ENCODE assay signal across 8 cellular contexts in genomic region chr3:129315386-129315991, GRCh38. TPM values are rescaled to one million over a fixed set of nuclear protein-coding genes. Genes with fewer than 3 reads are reported as not detected.
DNase-seq lines count a peak whose midpoint lies in the region; ATAC-seq and TF ChIP-seq lines count a peak whose summit lies in the region.

No MANE protein-coding gene starts in this region.

- peaks cover 15% of the 10 kb centered on the region for H3K4me1 ChIP-seq in adipocyte (ENCODE audit: control insufficient read depth, insufficient read depth, low read length)
- H3K4me1 ChIP-seq in right atrium auricular region = peaks cover 0 to 28% of the 10 kb centered on the region in 2 donors

- DNase-seq in NOMO-1 (lab: John Stamatoyannopoulos, UW; ENCODE audit: unreplicated experiment in 2 of 2) = peak; percentile 53 to 54
- no peak for DNase-seq in NOMO-1 treated with dmso at 0.1 percent for 144 hours (lab: John Stamatoyannopoulos, UW; ENCODE audit: unreplicated experiment)
- peak; percentile 43 for DNase-seq in NOMO-1 treated with DMSO at 0.1 percent for 48 hours (lab: John Stamatoyannopoulos, UW; ENCODE audit: unreplicated experiment)
- peak; percentile 58 for DNase-seq in adipocyte (ENCODE audit: low read depth)
- DNase-seq in right atrium auricular region (ENCODE audit: low spot score) = no peak
- peak; percentile 59 for DNase-seq in retina
- DNase-seq in NCI-H2081 treated with DMSO at 0.1 percent for 48 hours (lab: John Stamatoyannopoulos, UW) = no peak

- H3K9ac ChIP-seq in adipocyte (ENCODE audit: low read length) = peak overlapping the region; percentile 92

- no peak for TF ChIP-seq CTCF in right atrium auricular region (IDR thresholded peaks at IDR 0.05)

- no peaks in the 10 kb centered on the region for H3K9me3 ChIP-seq in adipocyte (ENCODE audit: control insufficient read depth, low read length)
- no peaks in the 10 kb centered on the region for H3K9me3 ChIP-seq in right atrium auricular region

- H3K27ac ChIP-seq in right atrium auricular region = peak overlapping the region; percentile 88 to 96

- H3K4me3 ChIP-seq in adipocyte (ENCODE audit: low read length) = peak overlapping the region; percentile 90
- H3K4me3 ChIP-seq in right atrium auricular region = peak overlapping the region; percentile 64 to 93

- ATAC-seq in HG03025 (IDR thresholded peaks at IDR 0.05; ENCODE audit: low FRiP score, unreplicated experiment) = no peak

- peaks cover 2% of the 10 kb centered on the region for H3K36me3 ChIP-seq in adipocyte (ENCODE audit: control insufficient read depth, insufficient read depth, low read length, severe bottlenecking)
- H3K36me3 ChIP-seq in right atrium auricular region = no peaks in the 10 kb centered on the region

- H3K27me3 ChIP-seq in adipocyte (replicated peaks; ENCODE audit: control insufficient read depth, insufficient read depth, low read length) (no peaks in the 10 kb centered on the region), right atrium auricular region (no peaks in the 10 kb centered on the region)

RNA-seq across cellular contexts. Expression of gene HMCES, which starts 36.8 kb away (rescaled TPM):
- 10 to 100 TPM; 32.7 to 38.9 TPM for total RNA-seq in right atrium auricular region

Comparison
In these comparisons a context has a peak if more than half of its experiments do, and no peak if none do; other contexts are left out.
1. DNase-seq: peak in NOMO-1 (2 of 2), NOMO-1 treated with DMSO at 0.1 percent for 48 hours (single experiment), adipocyte (single experiment) and retina (single experiment); none in NOMO-1 treated with dmso at 0.1 percent for 144 hours (single experiment), right atrium auricular region (single experiment) and NCI-H2081 treated with DMSO at 0.1 percent for 48 hours (single experiment).